In the genomic region with DNA sequence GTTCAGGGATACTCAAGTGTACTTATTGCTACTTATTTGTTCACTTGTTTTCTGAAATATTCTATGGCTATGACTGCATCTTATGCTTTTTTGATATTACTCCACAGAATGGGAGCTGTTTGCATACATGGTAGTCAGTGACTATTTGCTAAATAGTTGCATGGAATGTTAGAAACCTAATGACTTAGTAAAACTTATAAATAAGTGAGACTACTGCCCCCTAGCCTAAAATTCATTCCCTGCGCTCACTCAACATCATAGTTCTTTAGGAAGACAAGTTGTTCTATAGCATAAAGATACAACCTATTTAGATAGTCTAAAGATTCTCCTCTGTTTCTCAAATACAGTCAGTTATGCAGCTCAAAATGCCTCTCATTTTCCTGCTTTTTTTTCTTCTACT, we compare ENCODE assay signal across 13 cellular contexts.
DNase-seq lines count a peak whose midpoint lies in the region; ATAC-seq and TF ChIP-seq lines count a peak whose summit lies in the region.
"Had no signal": no experiment of that assay in that cellular context is flagged by ENCODE, and none has a peak within 500 bp of the region (broad histone marks: within the 10 kb centered on the region; RNA-seq: fewer than 3 reads in every experiment).

No MANE protein-coding gene starts in this region.

- intact Hi-C loops in dorsolateral prefrontal cortex (cut with DNase I), result no loop called here

- no peak for TF ChIP-seq POLR2A in NB4 (IDR thresholded peaks at IDR 0.05; ENCODE audit: extremely low read depth, insufficient read length)

- no peaks in the 10 kb centered on the region for H3K27me3 Mint-ChIP-seq in endothelial cell (ENCODE audit: unreplicated experiment)
- H3K27me3 Mint-ChIP-seq: activated naive CD8-positive, alpha-beta T cell had no signal

- no peaks in the 10 kb centered on the region for H3K27me3 ChIP-seq in dorsolateral prefrontal cortex

- DNase-seq in DMS53 (lab: John Stamatoyannopoulos, UW) (peak; percentile 22), DMS53 treated with DMSO at 0.1 percent for 48 hours (lab: John Stamatoyannopoulos, UW; ENCODE audit: unreplicated experiment) (no peak), NB4 (ENCODE audit: low read depth) (peak; percentile 2), endothelial cell (ENCODE audit: low spot score) (no peak), retinal pigment epithelial cell (ENCODE audit: low read depth) (no peak), dorsolateral prefrontal cortex (no peak)
- no peak for DNase-seq in central memory CD4-positive, alpha-beta T cell
- DNase-seq: head of caudate nucleus; lower lobe of right lung; nucleus accumbens; stimulated activated CD8-positive, alpha-beta memory T cell treated with anti-CD3 and anti-CD28 coated beads, Interleukin-4, amount 100 ng/mL, for 48 hours had no signal

- ATAC-seq in GM19351 (IDR thresholded peaks at IDR 0.05; ENCODE audit: unreplicated experiment), result no peak
- ATAC-seq: lower lobe of right lung had no signal

- no peaks in the 10 kb centered on the region for H3K9me3 Mint-ChIP-seq in endothelial cell (ENCODE audit: unreplicated experiment)

- H3K4me1 Mint-ChIP-seq in endothelial cell (ENCODE audit: unreplicated experiment), result no peaks in the 10 kb centered on the region

- H3K4me3 ChIP-seq in NB4 (ENCODE audit: low read depth, low read length) (no peak overlapping the region), retinal pigment epithelial cell (ENCODE audit: low read length) (no peak overlapping the region), dorsolateral prefrontal cortex (no peak overlapping the region)
- H3K4me3 ChIP-seq: lower lobe of right lung had no signal

- H3K4me3 Mint-ChIP-seq in endothelial cell (ENCODE audit: unreplicated experiment), result no peak overlapping the region
- H3K4me3 Mint-ChIP-seq: activated naive CD8-positive, alpha-beta T cell had no signal

- H3K27ac Mint-ChIP-seq in endothelial cell (ENCODE audit: unreplicated experiment), result no peak overlapping the region
- H3K27ac Mint-ChIP-seq: activated naive CD8-positive, alpha-beta T cell had no signal

- TF ChIP-seq CTCF in NB4 (IDR thresholded peaks at IDR 0.05; ENCODE audit: low read depth, low read length), result peak; percentile 9
- peak; percentile 65 for TF ChIP-seq CTCF in endothelial cell (IDR thresholded peaks at IDR 0.05; ENCODE audit: unreplicated experiment)
- peak; percentile 42 for TF ChIP-seq CTCF in retinal pigment epithelial cell (conservative IDR thresholded peaks at IDR 0.05; ENCODE audit: low read depth, low read length)
- TF ChIP-seq CTCF in dorsolateral prefrontal cortex (IDR thresholded peaks at IDR 0.05 in 54 of 56, conservative IDR thresholded peaks at IDR 0.05 in 2 of 56; ENCODE audit: low read depth in 1 of 56, partially characterized antibody in 56 of 56), result peak in 26 of 56 donors; percentile 1 to 38 (median 28)

- no peaks in the 10 kb centered on the region for H3K36me3 Mint-ChIP-seq in endothelial cell (ENCODE audit: low read depth, unreplicated experiment)

- H3K27ac ChIP-seq in dorsolateral prefrontal cortex, result no peak overlapping the region
- H3K27ac ChIP-seq: lower lobe of right lung had no signal

Comparison
In these comparisons a context has a peak if more than half of its experiments do, and no peak if none do; other contexts are left out.
1. DNase-seq: peak in DMS53 (single experiment) and NB4 (single experiment); none in DMS53 treated with DMSO at 0.1 percent for 48 hours (single experiment), endothelial cell (single experiment), retinal pigment epithelial cell (single experiment), central memory CD4-positive, alpha-beta T cell (single experiment) and dorsolateral prefrontal cortex (0 of 10).